Comparison of ENCODE assay signal across 4 cellular contexts in the genomic region with DNA sequence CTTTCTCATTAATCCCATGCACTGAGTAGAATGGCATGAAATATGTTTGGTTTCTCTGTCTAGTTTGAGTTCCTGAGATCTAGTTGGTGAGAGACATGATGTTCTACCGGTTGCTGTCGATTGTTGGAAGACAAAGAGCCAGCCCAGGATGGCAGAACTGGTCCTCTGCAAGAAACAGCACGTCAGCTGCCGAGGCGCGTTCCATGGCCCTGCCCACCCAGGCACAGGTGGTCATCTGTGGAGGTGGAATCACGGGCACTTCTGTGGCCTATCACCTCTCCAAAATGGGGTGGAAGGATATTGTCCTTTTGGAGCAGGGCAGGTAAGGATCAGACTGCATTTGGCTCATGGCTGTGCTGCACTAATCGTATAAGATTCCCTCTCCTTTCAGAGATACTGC. TPM values are rescaled to one million over a fixed set of nuclear protein-coding genes. Genes with fewer than 3 reads are reported as not detected.
"Had no signal": no experiment of that assay in that cellular context is flagged by ENCODE, and none has a peak within 500 bp of the region (broad histone marks: within the 10 kb centered on the region; RNA-seq: fewer than 3 reads in every experiment).

No MANE protein-coding gene starts in this region.

RNA-seq across cellular contexts. Expression of a gene that starts 53.2 kb away (rescaled TPM):
- total RNA-seq: sigmoid colon, subcutaneous adipose tissue had no signal
- polyA plus RNA-seq: naive thymus-derived CD4-positive, alpha-beta T cell; right cardiac atrium had no signal
